ENCODE assay signal across 1 cellular context in the genomic region with DNA sequence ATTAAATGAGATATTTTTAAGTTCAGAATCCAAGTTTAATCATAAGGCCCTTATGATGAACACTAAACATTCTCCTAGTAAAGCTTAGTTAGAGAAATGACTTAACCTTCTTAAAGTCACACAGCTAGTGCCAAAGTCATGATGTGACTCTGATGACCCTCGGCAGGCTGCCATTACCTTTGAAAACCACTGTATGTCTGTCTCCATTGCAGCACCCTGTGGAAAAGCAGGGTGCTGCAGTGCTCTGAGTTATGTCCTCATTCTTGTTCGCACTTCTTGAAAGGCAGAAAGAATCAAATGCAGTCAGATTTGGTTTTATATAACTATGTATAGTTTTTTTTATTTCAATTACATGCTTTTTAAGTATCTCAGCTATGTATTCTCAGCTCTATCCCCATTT.
TF ChIP-seq lines count a peak whose summit lies in the region.

No MANE protein-coding gene starts in this region.

TF ChIP-seq in IMR-90, 13 proteins besides CTCF, POLR2A, EP300 and RAD21:
- TF ChIP-seq CEBPB (IDR thresholded peaks at IDR 0.05; ENCODE audit: low read depth, low read length) (no peak), SMC3 (IDR thresholded peaks at IDR 0.05; ENCODE audit: low read depth, low read length) (no peak), FOS (IDR thresholded peaks at IDR 0.05; ENCODE audit: low read depth, low read length) (no peak), MXI1 (IDR thresholded peaks at IDR 0.05; ENCODE audit: borderline replicate concordance, low read depth, low read length) (no peak), BHLHE40 (IDR thresholded peaks at IDR 0.05; ENCODE audit: low read depth, low read length) (no peak), RFX5 (IDR thresholded peaks at IDR 0.05; ENCODE audit: low read depth, low read length) (no peak), NFE2L2 (IDR thresholded peaks at IDR 0.05; ENCODE audit: low read depth, low read length) (no peak), MAZ (IDR thresholded peaks at IDR 0.05; ENCODE audit: borderline replicate concordance, low read depth, low read length) (no peak), RCOR1 (IDR thresholded peaks at IDR 0.05; ENCODE audit: insufficient replicate concordance, low read length) (no peak), MAFK (IDR thresholded peaks at IDR 0.05; ENCODE audit: low read depth, low read length) (no peak), CHD1 (IDR thresholded peaks at IDR 0.05; ENCODE audit: low read depth, low read length) (no peak)
- TF ChIP-seq, protein P1, sequence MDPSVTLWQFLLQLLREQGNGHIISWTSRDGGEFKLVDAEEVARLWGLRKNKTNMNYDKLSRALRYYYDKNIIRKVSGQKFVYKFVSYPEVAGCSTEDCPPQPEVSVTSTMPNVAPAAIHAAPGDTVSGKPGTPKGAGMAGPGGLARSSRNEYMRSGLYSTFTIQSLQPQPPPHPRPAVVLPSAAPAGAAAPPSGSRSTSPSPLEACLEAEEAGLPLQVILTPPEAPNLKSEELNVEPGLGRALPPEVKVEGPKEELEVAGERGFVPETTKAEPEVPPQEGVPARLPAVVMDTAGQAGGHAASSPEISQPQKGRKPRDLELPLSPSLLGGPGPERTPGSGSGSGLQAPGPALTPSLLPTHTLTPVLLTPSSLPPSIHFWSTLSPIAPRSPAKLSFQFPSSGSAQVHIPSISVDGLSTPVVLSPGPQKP (IDR thresholded peaks at IDR 0.05; ENCODE audit: borderline replicate concordance, low read depth, low read length) = no peak
- TF ChIP-seq, protein P2, sequence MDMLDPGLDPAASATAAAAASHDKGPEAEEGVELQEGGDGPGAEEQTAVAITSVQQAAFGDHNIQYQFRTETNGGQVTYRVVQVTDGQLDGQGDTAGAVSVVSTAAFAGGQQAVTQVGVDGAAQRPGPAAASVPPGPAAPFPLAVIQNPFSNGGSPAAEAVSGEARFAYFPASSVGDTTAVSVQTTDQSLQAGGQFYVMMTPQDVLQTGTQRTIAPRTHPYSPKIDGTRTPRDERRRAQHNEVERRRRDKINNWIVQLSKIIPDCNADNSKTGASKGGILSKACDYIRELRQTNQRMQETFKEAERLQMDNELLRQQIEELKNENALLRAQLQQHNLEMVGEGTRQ (IDR thresholded peaks at IDR 0.05; ENCODE audit: low read depth, low read length) = no peak
